16 cellular contexts compared by ENCODE assay signal in the genomic region with DNA sequence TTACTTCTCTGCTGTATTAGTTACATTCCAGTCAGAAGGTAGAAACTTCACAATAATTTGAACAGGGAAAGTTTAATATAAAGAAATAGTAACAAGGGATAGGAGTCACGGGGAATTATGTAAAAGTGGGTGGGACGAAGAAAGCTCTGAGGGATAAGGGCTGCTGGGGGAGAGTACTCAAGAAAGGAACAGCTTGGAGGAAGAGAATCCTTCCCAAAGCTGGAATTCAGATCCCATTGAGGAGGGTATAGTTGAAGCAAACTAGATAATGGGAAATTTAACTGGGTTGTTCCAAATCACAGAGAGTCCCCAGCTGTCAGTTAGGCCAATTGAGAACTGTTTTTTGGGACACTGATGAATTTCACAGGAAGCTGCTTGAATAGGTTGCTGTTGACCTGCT. TPM values are rescaled to one million over a fixed set of nuclear protein-coding genes. Genes with fewer than 3 reads are reported as not detected.
"Had no signal": no experiment of that assay in that cellular context is flagged by ENCODE, and none has a peak within 500 bp of the region (broad histone marks: within the 10 kb centered on the region; RNA-seq: fewer than 3 reads in every experiment).

No MANE protein-coding gene starts in this region.

- H3K79me2 ChIP-seq: parathyroid adenoma had no signal

- H3K9ac ChIP-seq: parathyroid adenoma had no signal

- H3K4me1 ChIP-seq: gastroesophageal sphincter, left lung, parathyroid adenoma, thyroid gland had no signal

- H2AFZ ChIP-seq: parathyroid adenoma had no signal

- H3K36me3 ChIP-seq: gastroesophageal sphincter, left lung, neutrophil, thyroid gland had no signal

- FAIRE-seq: urothelium cell line had no signal

- ATAC-seq: activated T-helper 17 cell treated with anti-CD3 and anti-CD28 coated beads, Interleukin-2, amount 50 U/mL, for 72 hours; gastroesophageal sphincter; left lung; naive thymus-derived CD8-positive, alpha-beta T cell; stimulated activated memory B cell treated with anti-CD40 and anti-IgM and Interleukin-4, amounts not matched to agents 10 μg/mL and 1 μg/mL and 100 μg/mL, for 72 hours had no signal

- H3K9me3 ChIP-seq: gastroesophageal sphincter, left lung, neutrophil, thyroid gland had no signal

- H3K27me3 ChIP-seq: gastroesophageal sphincter, left lung, neutrophil, thyroid gland had no signal

- H3K27ac ChIP-seq: gastroesophageal sphincter, neutrophil, parathyroid adenoma, thyroid gland, VCaP had no signal

- DNase-seq: activated CD4-positive, alpha-beta T cell treated with anti-CD3 and anti-CD28 coated beads for 1 hour; activated CD4-positive, alpha-beta T cell treated with anti-CD3 and anti-CD28 coated beads, Interleukin-2, amount 50 U/mL, for 48 hours; activated naive CD4-positive, alpha-beta T cell treated with Interleukin-2 at 50 U/mL for 16 hours; aorta; erythroblast; left lung; naive thymus-derived CD8-positive, alpha-beta T cell; stimulated activated CD4-positive, alpha-beta T cell treated with anti-CD3 and anti-CD28 coated beads, Interleukin-2, amount 100 ng/mL, for 48 hours; thyroid gland had no signal

- H3K4me3 ChIP-seq: gastroesophageal sphincter, left lung, thyroid gland had no signal

RNA-seq across cellular contexts. Expression of a gene that starts 53.2 kb away (rescaled TPM):
- polyA plus RNA-seq: naive thymus-derived CD8-positive, alpha-beta T cell had no signal
